ENCODE assay signal across 14 cellular contexts in genomic region chr9:113929634-113930092, GRCh38.
DNase-seq lines count a peak whose midpoint lies in the region; ATAC-seq and TF ChIP-seq lines count a peak whose summit lies in the region.
"Had no signal": no experiment of that assay in that cellular context is flagged by ENCODE, and none has a peak within 500 bp of the region (broad histone marks: within the 10 kb centered on the region; RNA-seq: fewer than 3 reads in every experiment).

No MANE protein-coding gene starts in this region.

- no peaks in the 10 kb centered on the region for H3K27me3 ChIP-seq in RWPE2 (ENCODE audit: insufficient read depth, poor library complexity, severe bottlenecking)
- H3K27me3 ChIP-seq: dorsolateral prefrontal cortex had no signal

- no peaks in the 10 kb centered on the region for H3K4me1 ChIP-seq in RWPE2 (ENCODE audit: insufficient read depth, poor library complexity, severe bottlenecking)

- H3K36me3 ChIP-seq in RWPE2 (ENCODE audit: low read depth) = no peaks in the 10 kb centered on the region

- no peak for TF ChIP-seq CTCF in RWPE2 (IDR thresholded peaks at IDR 0.05; ENCODE audit: poor library complexity, severe bottlenecking)

- H3K9me3 ChIP-seq in RWPE2 (ENCODE audit: severe bottlenecking) = peaks cover 9% of the 10 kb centered on the region

- H3K27ac ChIP-seq in RWPE2 (ENCODE audit: poor library complexity, severe bottlenecking) (no peak overlapping the region), epithelial cell of prostate (peak overlapping the region; percentile 53)
- H3K27ac ChIP-seq: dorsolateral prefrontal cortex, skin epidermis had no signal

- DNase-seq in EL = peak; percentile 72
- no peak for DNase-seq in RWPE2 (ENCODE audit: low spot score)
- peak; percentile 29 for DNase-seq in epithelial cell of prostate (ENCODE audit: low read depth, low spot score)
- peak; percentile 56 for DNase-seq in non-pigmented ciliary epithelial cell (ENCODE audit: low read depth)
- no peak for DNase-seq in SIG-M5 treated with dmso at 0.1 percent for 504 hours (lab: John Stamatoyannopoulos, UW; ENCODE audit: unreplicated experiment)
- no peak for DNase-seq in NOMO-1 treated with dmso at 0.1 percent for 144 hours (lab: John Stamatoyannopoulos, UW; ENCODE audit: unreplicated experiment)
- DNase-seq in COR-L47 (lab: John Stamatoyannopoulos, UW) = no peak
- DNase-seq in RPMI8226 = no peak
- DNase-seq: activated CD4-positive, alpha-beta T cell treated with anti-CD3 and anti-CD28 coated beads for 36 hours; CD4-positive, CD25-positive, alpha-beta regulatory T cell; dorsolateral prefrontal cortex; NCI-H524 treated with DMSO at 0.1 percent for 48 hours had no signal

- no peak overlapping the region for H3K4me3 ChIP-seq in RWPE2 (ENCODE audit: severe bottlenecking)
- H3K4me3 ChIP-seq: dorsolateral prefrontal cortex, skin epidermis had no signal

- ATAC-seq in RWPE2 (ENCODE audit: low read depth) = peak; percentile 49; the same call in 2 of the 3 replicates
- ATAC-seq: activated CD4-positive, alpha-beta T cell treated with anti-CD3 and anti-CD28 coated beads for 36 hours; activated T-helper 17 cell treated with anti-CD3 and anti-CD28 coated beads, Interleukin-2, amount 50 U/mL, for 72 hours had no signal

Comparison
In these comparisons a context has a peak if more than half of its experiments do, and no peak if none do; other contexts are left out.
1. DNase-seq: peak in EL (single experiment), epithelial cell of prostate (single experiment) and non-pigmented ciliary epithelial cell (single experiment); none in RWPE2 (single experiment), SIG-M5 treated with dmso at 0.1 percent for 504 hours (single experiment), NOMO-1 treated with dmso at 0.1 percent for 144 hours (single experiment), COR-L47 (single experiment) and RPMI8226 (single experiment).